ENCODE assay signal across 21 cellular contexts in the genomic region with DNA sequence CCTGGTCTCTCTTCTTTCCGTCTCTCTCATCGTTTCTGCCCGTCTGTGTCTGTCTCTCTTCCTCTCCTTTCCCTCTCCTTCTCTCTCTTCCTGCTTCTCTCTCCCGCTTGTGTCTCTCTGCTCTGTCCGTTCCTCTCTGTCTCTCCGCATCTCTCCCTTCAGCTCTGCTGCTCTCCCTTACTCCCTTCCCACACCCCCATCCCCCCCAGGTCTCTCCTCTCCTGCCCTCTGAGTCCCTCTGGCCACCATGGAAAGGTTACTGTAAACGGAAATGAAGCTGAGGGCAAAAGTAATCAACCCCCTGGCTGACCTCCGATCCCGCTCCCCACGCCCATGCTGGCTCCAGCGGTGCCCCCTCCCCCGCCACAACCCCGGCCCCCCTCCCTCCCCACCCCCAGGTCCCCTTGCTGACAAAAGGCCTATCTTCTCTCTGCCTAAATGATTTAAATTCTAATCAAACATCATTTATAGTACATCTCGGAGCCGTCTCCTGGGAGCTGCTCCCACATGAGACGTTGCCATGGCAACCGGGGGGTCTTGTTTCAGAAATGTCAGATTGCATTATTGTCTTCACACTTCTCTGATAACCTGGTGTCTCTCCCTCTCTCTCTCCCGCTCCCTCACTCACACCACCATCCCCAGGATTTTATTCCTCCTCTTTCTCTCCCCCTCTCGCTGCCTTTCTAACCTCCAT.
DNase-seq lines count a peak whose midpoint lies in the region; ATAC-seq and TF ChIP-seq lines count a peak whose summit lies in the region.
"Had no signal": no experiment of that assay in that cellular context is flagged by ENCODE, and none has a peak within 500 bp of the region (broad histone marks: within the 10 kb centered on the region; RNA-seq: fewer than 3 reads in every experiment).

No MANE protein-coding gene starts in this region.

- H3K4me3 ChIP-seq in ovary = no peak overlapping the region
- H3K4me3 ChIP-seq: gastrocnemius medialis, left lung, skin epidermis had no signal

- H3K4me1 ChIP-seq in ovary (ENCODE audit: insufficient read depth) = no peaks in the 10 kb centered on the region
- H3K4me1 ChIP-seq: gastrocnemius medialis, left lung, parathyroid adenoma had no signal

- intact Hi-C loops in Calu3 (cut with micrococcal nuclease; ENCODE audit: unreplicated experiment) (loop anchor here (10.0 kb wide), 1 partner anchor 152 kb away; no protein-coding TSS in a partner anchor), ovary (cut with DNase I) (no loop called here)

- WGBS in ovary, 3 donors = 2 to 3% (median 3%) methylated on average over 19 of the region's 19 CpGs

- H3K36me3 Mint-ChIP-seq in Calu3 (ENCODE audit: insufficient read depth, unreplicated experiment) = peaks cover 10% of the 10 kb centered on the region

- no peaks in the 10 kb centered on the region for H3K9me3 Mint-ChIP-seq in Calu3 (ENCODE audit: low read depth, unreplicated experiment)
- H3K9me3 Mint-ChIP-seq: T-helper 1 cell treated with Interleukin-12 subunit alpha and Interleukin-12 subunit beta and Interleukin-4 antibody, amounts not matched to agents 30 μg/mL and 1 μg/mL, for 36 hours had no signal

- TF ChIP-seq CTCF in Calu3 (IDR thresholded peaks at IDR 0.05; ENCODE audit: unreplicated experiment) (no peak), ovary (IDR thresholded peaks at IDR 0.05) (no peak)

- H3K4me3 Mint-ChIP-seq in Calu3 (ENCODE audit: low read depth, unreplicated experiment) = no peak overlapping the region
- H3K4me3 Mint-ChIP-seq: activated naive CD8-positive, alpha-beta T cell treated with anti-CD3 and anti-CD28 coated beads for 36 hours; T-helper 1 cell treated with Interleukin-12 subunit alpha and Interleukin-12 subunit beta and Interleukin-4 antibody, amounts not matched to agents 30 μg/mL and 1 μg/mL, for 36 hours had no signal

- no peak for ATAC-seq in GM18502 (IDR thresholded peaks at IDR 0.05; ENCODE audit: poor library complexity, unreplicated experiment)
- ATAC-seq: gastrocnemius medialis, left lung had no signal

- TF ChIP-seq POLR2A in ovary (IDR thresholded peaks at IDR 0.05) = no peak

- DNase-seq in AG08395 (ENCODE audit: low spot score) = peak; percentile 10
- no peak for DNase-seq in Calu3
- DNase-seq in NCI-H2227 (lab: John Stamatoyannopoulos, UW; ENCODE audit: unreplicated experiment) = peak; percentile 85
- DNase-seq in left kidney (ENCODE audit: low read depth, low spot score) = peak; percentile 95
- no peak for DNase-seq in ovary
- no peak for DNase-seq in occipital lobe (lab: John Stamatoyannopoulos, UW)
- DNase-seq: activated CD4-positive, CD25-positive, alpha-beta regulatory T cell; activated CD8-positive, alpha-beta memory T cell treated with anti-CD3 and anti-CD28 coated beads for 24 hours; activated naive CD8-positive, alpha-beta T cell treated with anti-CD3 and anti-CD28 coated beads for 36 hours; C1 segment of cervical spinal cord; dermis blood vessel endothelial cell; DND-41; gastrocnemius medialis; left lung; NCI-H2107; stimulated activated CD4-positive, alpha-beta T cell treated with anti-CD3 and anti-CD28 coated beads, Interleukin-4, amount 100 ng/mL, for 4 hours; stimulated activated CD8-positive, alpha-beta memory T cell treated with anti-CD3 and anti-CD28 coated beads, Interleukin-4, amount 100 ng/mL, for 48 hours had no signal

- no peak for TF ChIP-seq EP300 in ovary (IDR thresholded peaks at IDR 0.05)

- peaks cover 33% of the 10 kb centered on the region for H3K4me1 Mint-ChIP-seq in Calu3 (ENCODE audit: low read depth, unreplicated experiment)
- H3K4me1 Mint-ChIP-seq: activated naive CD8-positive, alpha-beta T cell treated with anti-CD3 and anti-CD28 coated beads for 36 hours had no signal

- no peaks in the 10 kb centered on the region for H3K9me3 ChIP-seq in ovary
- H3K9me3 ChIP-seq: gastrocnemius medialis, left lung had no signal

- no peaks in the 10 kb centered on the region for H3K27me3 ChIP-seq in ovary

- BruUV-seq in Calu3 (replicated peaks; lab: Mats Ljungman, UMichigan) = no TSS peak

- no peak overlapping the region for H3K27ac ChIP-seq in ovary
- H3K27ac ChIP-seq: gastrocnemius medialis, left lung, parathyroid adenoma, skin epidermis had no signal

- no peaks in the 10 kb centered on the region for H3K36me3 ChIP-seq in ovary
- H3K36me3 ChIP-seq: gastrocnemius medialis, left lung had no signal

- peak overlapping the region; percentile 5 for H3K27ac Mint-ChIP-seq in Calu3 (ENCODE audit: unreplicated experiment)
- H3K27ac Mint-ChIP-seq: activated naive CD8-positive, alpha-beta T cell treated with anti-CD3 and anti-CD28 coated beads for 36 hours; T-helper 1 cell treated with Interleukin-12 subunit alpha and Interleukin-12 subunit beta and Interleukin-4 antibody, amounts not matched to agents 30 μg/mL and 1 μg/mL, for 36 hours had no signal

- CTCF ChIA-PET in Calu3 (lab: Charles Lee) = interaction anchor here (0.6 kb wide), 1 partner anchor 307 kb away, joined by 4 read pairs; no protein-coding TSS in a partner anchor

- peaks cover 92% of the 10 kb centered on the region for H3K27me3 Mint-ChIP-seq in Calu3 (ENCODE audit: unreplicated experiment)

Comparison
In these comparisons a context has a peak if more than half of its experiments do, and no peak if none do; other contexts are left out.
1. DNase-seq: peak in AG08395 (single experiment), NCI-H2227 (single experiment) and left kidney (single experiment); none in Calu3 (single experiment), ovary (0 of 5) and occipital lobe (single experiment).